26 cellular contexts compared by ENCODE assay signal in genomic region chr7:135300913-135301765, GRCh38.
DNase-seq lines count a peak whose midpoint lies in the region; ATAC-seq and TF ChIP-seq lines count a peak whose summit lies in the region.
"Had no signal": no experiment of that assay in that cellular context is flagged by ENCODE, and none has a peak within 500 bp of the region (broad histone marks: within the 10 kb centered on the region; RNA-seq: fewer than 3 reads in every experiment).

No MANE protein-coding gene starts in this region.

- no peak for ATAC-seq in HG03095 (IDR thresholded peaks at IDR 0.05; ENCODE audit: unreplicated experiment)
- no peak for ATAC-seq in stimulated activated memory B cell treated with anti-CD40 and anti-IgM and Interleukin-4, amounts not matched to agents 10 μg/mL and 1 μg/mL and 100 μg/mL, for 72 hours
- ATAC-seq in naive thymus-derived CD4-positive, alpha-beta T cell = no peak
- ATAC-seq: activated CD8-positive, alpha-beta T cell treated with anti-CD3 and anti-CD28 coated beads, Interleukin-2, amount 10 ng/mL, durations not matched to agents 7 days and 5 days had no signal

- intact Hi-C loops in naive thymus-derived CD4-positive, alpha-beta T cell (cut with micrococcal nuclease) = no loop called here

- POLR2A ChIA-PET in naive thymus-derived CD4-positive, alpha-beta T cell (lab: Charles Lee) = no interaction called here

- H3K36me3 Mint-ChIP-seq in endodermal cell (ENCODE audit: low read depth) = no peaks in the 10 kb centered on the region
- no peaks in the 10 kb centered on the region for H3K36me3 Mint-ChIP-seq in nephron (ENCODE audit: low read depth)
- peaks cover 7% of the 10 kb centered on the region for H3K36me3 Mint-ChIP-seq in stimulated activated memory B cell treated with anti-CD40 and anti-IgM and Interleukin-4, amounts not matched to agents 10 μg/mL and 1 μg/mL and 100 μg/mL, for 72 hours
- H3K36me3 Mint-ChIP-seq in naive thymus-derived CD4-positive, alpha-beta T cell = peaks cover 0 to 11% (median 4%) of the 10 kb centered on the region in 5 donors
- H3K36me3 Mint-ChIP-seq: brain had no signal

- peak; percentile 43 for TF ChIP-seq CTCF in endodermal cell (conservative IDR thresholded peaks at IDR 0.05)
- TF ChIP-seq CTCF in nephron (IDR thresholded peaks at IDR 0.05; ENCODE audit: unreplicated experiment in 3 of 3) = no peak

- H3K27me3 Mint-ChIP-seq in endodermal cell (ENCODE audit: insufficient read depth) (peaks cover 3% of the 10 kb centered on the region), nephron (ENCODE audit: low read depth) (peaks cover 9% of the 10 kb centered on the region)
- peaks cover 14% of the 10 kb centered on the region for H3K27me3 Mint-ChIP-seq in stimulated activated memory B cell treated with anti-CD40 and anti-IgM and Interleukin-4, amounts not matched to agents 10 μg/mL and 1 μg/mL and 100 μg/mL, for 72 hours
- peaks cover 0 to 12% (median 0%) of the 10 kb centered on the region in 5 donors for H3K27me3 Mint-ChIP-seq in naive thymus-derived CD4-positive, alpha-beta T cell

- peaks cover 4% of the 10 kb centered on the region for H3K9me3 ChIP-seq in endodermal cell (ENCODE audit: control insufficient read depth, low read length)
- no peaks in the 10 kb centered on the region for H3K9me3 ChIP-seq in naive thymus-derived CD4-positive, alpha-beta T cell (ENCODE audit: control insufficient read depth in 2 of 3, low read length in 3 of 3)
- H3K9me3 ChIP-seq: esophagus muscularis mucosa had no signal

- WGBS in endodermal cell (ENCODE audit: insufficient coverage in 1 of 2, insufficient read length in 1 of 2), 2 experiments = 80 to 100% methylated on average over 1 to 3 of the region's 3 CpGs

- no peak overlapping the region for H3K27ac ChIP-seq in endodermal cell (ENCODE audit: low read depth, low read length)
- no peak overlapping the region for H3K27ac ChIP-seq in naive thymus-derived CD4-positive, alpha-beta T cell (ENCODE audit: low read depth, low read length)
- H3K27ac ChIP-seq: C4-2B, esophagus muscularis mucosa, PC-9 had no signal

- H3K27ac Mint-ChIP-seq in endodermal cell (no peak overlapping the region), nephron (peak overlapping the region; percentile 73 to 85 (median 77))
- no peak overlapping the region for H3K27ac Mint-ChIP-seq in stimulated activated memory B cell treated with anti-CD40 and anti-IgM and Interleukin-4, amounts not matched to agents 10 μg/mL and 1 μg/mL and 100 μg/mL, for 72 hours
- no peak overlapping the region for H3K27ac Mint-ChIP-seq in naive thymus-derived CD4-positive, alpha-beta T cell
- H3K27ac Mint-ChIP-seq: activated CD8-positive, alpha-beta T cell treated with anti-CD3 and anti-CD28 coated beads, Interleukin-2, amount 10 ng/mL, durations not matched to agents 7 days and 5 days had no signal

- H3K4me3 Mint-ChIP-seq in endodermal cell (no peak overlapping the region), nephron (no peak overlapping the region)
- H3K4me3 Mint-ChIP-seq in stimulated activated memory B cell treated with anti-CD40 and anti-IgM and Interleukin-4, amounts not matched to agents 10 μg/mL and 1 μg/mL and 100 μg/mL, for 72 hours = no peak overlapping the region
- no peak overlapping the region for H3K4me3 Mint-ChIP-seq in naive thymus-derived CD4-positive, alpha-beta T cell
- H3K4me3 Mint-ChIP-seq: activated CD8-positive, alpha-beta T cell treated with anti-CD3 and anti-CD28 coated beads, Interleukin-2, amount 10 ng/mL, durations not matched to agents 7 days and 5 days; brain had no signal

- CTCF ChIA-PET in naive thymus-derived CD4-positive, alpha-beta T cell (lab: Charles Lee) = interaction anchor here (0.6 kb wide), 1 partner anchor 691 kb away, joined by 3 read pairs; no protein-coding TSS in a partner anchor

- H3K9ac ChIP-seq in endodermal cell (ENCODE audit: extremely low read depth, low read length, poor library complexity, severe bottlenecking) = no peak overlapping the region

- no peaks in the 10 kb centered on the region for H3K27me3 ChIP-seq in endodermal cell (ENCODE audit: control insufficient read depth, insufficient read depth, low read length, poor library complexity, severe bottlenecking)
- no peaks in the 10 kb centered on the region for H3K27me3 ChIP-seq in naive thymus-derived CD4-positive, alpha-beta T cell (ENCODE audit: control insufficient read depth in 2 of 2, insufficient read depth in 2 of 2, low read length in 2 of 2)
- H3K27me3 ChIP-seq: esophagus muscularis mucosa had no signal

- DNase-seq in AG20443 (ENCODE audit: low spot score) (peak; percentile 59), HT1080 (ENCODE audit: low read depth) (peak; percentile 18), endodermal cell (peak; percentile 51), DMS79 (lab: John Stamatoyannopoulos, UW) (no peak)
- no peak for DNase-seq in naive thymus-derived CD4-positive, alpha-beta T cell
- DNase-seq: ACHN; activated CD4-positive, CD25-positive, alpha-beta regulatory T cell treated with anti-CD3 and anti-CD28 coated beads, Interleukin-2, amount 50 U/mL, for 72 hours; activated CD8-positive, alpha-beta T cell treated with anti-CD3 and anti-CD28 coated beads, Interleukin-2, amount 10 ng/mL, durations not matched to agents 7 days and 5 days; activated effector memory CD4-positive, alpha-beta T cell treated with Interleukin-2 at 50 U/mL for 16 hours; activated T-cell treated with anti-CD3 and anti-CD28 coated beads for 4 hours; Calu3; effector CD4-positive, alpha-beta T cell; KG1; kidney; NCI-H146; NCI-H510A treated with DMSO at 0.1 percent for 48 hours; SIG-M5; substantia nigra had no signal

- no peak overlapping the region for H3K4me3 ChIP-seq in endodermal cell (ENCODE audit: low read length)
- no peak overlapping the region for H3K4me3 ChIP-seq in naive thymus-derived CD4-positive, alpha-beta T cell (ENCODE audit: low read length)
- H3K4me3 ChIP-seq: esophagus muscularis mucosa, lung, PC-9 had no signal

- H3K4me1 ChIP-seq in endodermal cell (ENCODE audit: control insufficient read depth, insufficient read depth, low read length) = no peaks in the 10 kb centered on the region
- H3K4me1 ChIP-seq in naive thymus-derived CD4-positive, alpha-beta T cell (ENCODE audit: control insufficient read depth in 2 of 2, insufficient read depth in 2 of 2, low read length in 2 of 2) = no peaks in the 10 kb centered on the region
- H3K4me1 ChIP-seq: esophagus muscularis mucosa had no signal

- H3K9me3 Mint-ChIP-seq in endodermal cell = peaks cover 14% of the 10 kb centered on the region
- H3K9me3 Mint-ChIP-seq in nephron = peaks cover 18% of the 10 kb centered on the region
- H3K9me3 Mint-ChIP-seq in stimulated activated memory B cell treated with anti-CD40 and anti-IgM and Interleukin-4, amounts not matched to agents 10 μg/mL and 1 μg/mL and 100 μg/mL, for 72 hours = peaks cover 8% of the 10 kb centered on the region
- peaks cover 0 to 22% (median 8%) of the 10 kb centered on the region in 11 donors for H3K9me3 Mint-ChIP-seq in naive thymus-derived CD4-positive, alpha-beta T cell

- H3K4me1 Mint-ChIP-seq in endodermal cell (no peaks in the 10 kb centered on the region), nephron (peaks cover 53% of the 10 kb centered on the region)
- H3K4me1 Mint-ChIP-seq in stimulated activated memory B cell treated with anti-CD40 and anti-IgM and Interleukin-4, amounts not matched to agents 10 μg/mL and 1 μg/mL and 100 μg/mL, for 72 hours = no peaks in the 10 kb centered on the region
- no peaks in the 10 kb centered on the region for H3K4me1 Mint-ChIP-seq in naive thymus-derived CD4-positive, alpha-beta T cell

- no peaks in the 10 kb centered on the region for H3K36me3 ChIP-seq in endodermal cell (ENCODE audit: control insufficient read depth, insufficient read depth, low read length)
- H3K36me3 ChIP-seq in naive thymus-derived CD4-positive, alpha-beta T cell (ENCODE audit: control insufficient read depth in 2 of 3, insufficient read depth in 3 of 3, low read length in 3 of 3) = no peaks in the 10 kb centered on the region
- H3K36me3 ChIP-seq: esophagus muscularis mucosa had no signal

Comparison
In these comparisons a context has a peak if more than half of its experiments do, and no peak if none do; other contexts are left out.
1. DNase-seq: peak in AG20443 (single experiment), HT1080 (single experiment) and endodermal cell (single experiment); none in DMS79 (single experiment) and naive thymus-derived CD4-positive, alpha-beta T cell (0 of 9).
2. H3K27ac Mint-ChIP-seq: peak in nephron (3 of 3); none in endodermal cell (single experiment), stimulated activated memory B cell treated with anti-CD40 and anti-IgM and Interleukin-4, amounts not matched to agents 10 μg/mL and 1 μg/mL and 100 μg/mL, for 72 hours (single experiment) and naive thymus-derived CD4-positive, alpha-beta T cell (0 of 9).